In the genomic region with DNA sequence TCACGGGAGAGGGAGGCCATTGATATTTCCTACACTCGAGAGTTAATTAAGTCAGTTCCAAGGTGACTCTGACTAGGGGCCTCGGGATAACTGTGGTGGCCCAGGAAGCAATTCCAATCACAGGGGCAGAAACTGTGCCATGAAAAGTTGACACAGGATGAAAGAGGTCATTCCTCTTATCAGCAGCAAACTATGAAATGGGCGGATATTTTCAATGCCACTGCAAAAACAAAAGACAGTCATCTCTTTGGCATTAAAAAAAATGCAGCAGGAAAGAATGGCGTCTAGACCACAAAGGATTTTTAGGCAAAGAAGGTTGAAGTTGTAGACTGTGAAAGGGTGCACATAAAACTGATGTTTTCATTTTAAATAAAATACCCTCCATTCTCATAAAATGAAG, we compare ENCODE assay signal across 1 cellular context.
A peak's percentile ranks its signal among the peaks of the same experiment; 100 is the strongest.
TF ChIP-seq lines count a peak whose summit lies in the region.

No MANE protein-coding gene starts in this region.

TF ChIP-seq in HCT116, 20 proteins besides CTCF, POLR2A, EP300 and RAD21 (continued from another document):
- TF ChIP-seq TCF7L2 (IDR thresholded peaks at IDR 0.05; ENCODE audit: borderline replicate concordance, extremely low read depth, insufficient read depth, insufficient read length), result peak; percentile 84
- TF ChIP-seq YY1 (IDR thresholded peaks at IDR 0.05; ENCODE audit: extremely low read depth, insufficient replicate concordance, low read depth, low read length), result no peak
